Comparison of ENCODE assay signal across 11 cellular contexts in genomic region chr16:51153275-51153991, GRCh38. TPM values are rescaled to one million over a fixed set of nuclear protein-coding genes. Genes with fewer than 3 reads are reported as not detected.
DNase-seq lines count a peak whose midpoint lies in the region; ATAC-seq and TF ChIP-seq lines count a peak whose summit lies in the region.
"Had no signal": no experiment of that assay in that cellular context is flagged by ENCODE, and none has a peak within 500 bp of the region (broad histone marks: within the 10 kb centered on the region; RNA-seq: fewer than 3 reads in every experiment).

No MANE protein-coding gene starts in this region.

- H3K4me1 ChIP-seq in urinary bladder (ENCODE audit: insufficient read depth), result peaks cover 7% of the 10 kb centered on the region

- peak; percentile 48 for DNase-seq in Right ventricle myocardium inferior (ENCODE audit: missing footprints)
- no peak for DNase-seq in Right ventricle myocardium superior
- DNase-seq in choroid plexus epithelial cell (ENCODE audit: low read depth), result no peak
- DNase-seq in medulla oblongata (ENCODE audit: extremely low spot score), result peak; percentile 52
- DNase-seq: COR-L47 had no signal

- TF ChIP-seq CTCF in choroid plexus epithelial cell (conservative IDR thresholded peaks at IDR 0.05; ENCODE audit: low read depth, low read length), result no peak

- intact Hi-C loops in Right ventricle myocardium inferior (cut with DNase I) (no loop called here), Right ventricle myocardium superior (cut with DNase I) (no loop called here)

- H3K4me3 ChIP-seq in choroid plexus epithelial cell (ENCODE audit: low read depth, low read length) (peak overlapping the region; percentile 24), urinary bladder (ENCODE audit: low read depth, low read length) (peak overlapping the region; percentile 64)

- ATAC-seq in Right ventricle myocardium inferior (no peak), Right ventricle myocardium superior (ENCODE audit: poor library complexity) (no peak), esophagus mucosa (no peak), GM21526 (IDR thresholded peaks at IDR 0.05; ENCODE audit: low FRiP score, unreplicated experiment) (no peak), GM19395 (IDR thresholded peaks at IDR 0.05; ENCODE audit: unreplicated experiment) (no peak)
- ATAC-seq: Panc1 had no signal

- H3K27ac ChIP-seq in urinary bladder (ENCODE audit: low read depth), result no peak overlapping the region
- H3K27ac ChIP-seq: epithelial cell of prostate had no signal

- no peaks in the 10 kb centered on the region for H3K36me3 ChIP-seq in urinary bladder (ENCODE audit: insufficient read depth)

- WGBS in urinary bladder, result 14% methylated on average over 39 of the region's 39 CpGs

RNA-seq across cellular contexts. Expression of gene SALL1, which starts 2.4 kb away (rescaled TPM):
- total RNA-seq in Right ventricle myocardium inferior (0.08 TPM), Right ventricle myocardium superior (0.46 TPM), urinary bladder (1.0 TPM), esophagus mucosa (not detected)
- polyA plus RNA-seq in urinary bladder, result 4.1 TPM

Comparison
In these comparisons a context has a peak if more than half of its experiments do, and no peak if none do; other contexts are left out.
1. DNase-seq: peak in Right ventricle myocardium inferior (single experiment) and medulla oblongata (single experiment); none in Right ventricle myocardium superior (single experiment) and choroid plexus epithelial cell (single experiment).